In genomic region chr3:125915427-125915787, GRCh38 we compare ENCODE assay signal across 8 cellular contexts. TPM values are rescaled to one million over a fixed set of nuclear protein-coding genes. Genes with fewer than 3 reads are reported as not detected.
DNase-seq lines count a peak whose midpoint lies in the region; TF ChIP-seq lines count a peak whose summit lies in the region.
"Not testable (repeated sequence)": the region's sequence is repeated elsewhere in the genome, so short reads cannot be mapped to it uniquely, and the experiment has no call there.

No MANE protein-coding gene starts in this region.

- H3K36me3 Mint-ChIP-seq in CD4-positive, alpha-beta memory T cell; IgD-negative memory B cell; T-helper 1 cell treated with Interleukin-12 subunit alpha and Interleukin-12 subunit beta and Interleukin-4 antibody, amounts not matched to agents 30 μg/mL and 1 μg/mL, for 36 hours (ENCODE audit: low read depth); neural progenitor cell: not testable (repeated sequence)

- not testable (repeated sequence) for H3K9ac ChIP-seq in neural progenitor cell

- H2AFZ ChIP-seq in neural progenitor cell (replicated peaks) = peak overlapping the region; percentile 69

- intact Hi-C loops in CD4-positive, alpha-beta memory T cell (cut with micrococcal nuclease) = loop anchor here (5.0 to 10.0 kb wide), 5 partner anchors 282 to 1953 kb away; partner anchors contain the start of genes ABTB1, CCDC14, PLXNA1 and TPRA1
- intact Hi-C loops in ascending aorta (cut with DNase I) = loop anchor here (5.0 kb wide), 2 partner anchors 187 to 562 kb away; partner anchors contain the start of gene ZXDC

- not testable (repeated sequence) for H3K27me3 ChIP-seq in CD4-positive, alpha-beta memory T cell (ENCODE audit: insufficient read depth, low read length); ascending aorta; neural progenitor cell; suprapubic skin

- peak overlapping the region; percentile 81 for H3K27ac ChIP-seq in CD4-positive, alpha-beta memory T cell (ENCODE audit: low read depth, low read length)
- H3K27ac ChIP-seq in ascending aorta (peak overlapping the region; percentile 83 to 94), epithelial cell of prostate (peak overlapping the region; percentile 82), suprapubic skin (peak overlapping the region; percentile 80)
- H3K27ac ChIP-seq in neural progenitor cell = not testable (repeated sequence)

- not testable (repeated sequence) for H3K36me3 ChIP-seq in CD4-positive, alpha-beta memory T cell (ENCODE audit: insufficient read depth, low read length); ascending aorta; neural progenitor cell; suprapubic skin

- H3K9me3 ChIP-seq in CD4-positive, alpha-beta memory T cell (ENCODE audit: control insufficient read depth in 1 of 2, low read length in 2 of 2); ascending aorta; neural progenitor cell (ENCODE audit: low read depth); suprapubic skin: not testable (repeated sequence)

- not testable (repeated sequence) for H3K27me3 Mint-ChIP-seq in CD4-positive, alpha-beta memory T cell; IgD-negative memory B cell; T-helper 1 cell treated with Interleukin-12 subunit alpha and Interleukin-12 subunit beta and Interleukin-4 antibody, amounts not matched to agents 30 μg/mL and 1 μg/mL, for 36 hours (ENCODE audit: low read depth); neural progenitor cell (ENCODE audit: insufficient read depth, low read depth)

- H3K79me2 ChIP-seq in neural progenitor cell (ENCODE audit: low read depth) = not testable (repeated sequence)

- not testable (repeated sequence) for H4K20me1 ChIP-seq in neural progenitor cell (ENCODE audit: low read depth)

- H3K27ac Mint-ChIP-seq in CD4-positive, alpha-beta memory T cell = peak overlapping the region; percentile 94 to 99 (median 97)
- H3K27ac Mint-ChIP-seq in IgD-negative memory B cell = peak overlapping the region; percentile 89 to 95 (median 90)
- peak overlapping the region; percentile 90 for H3K27ac Mint-ChIP-seq in T-helper 1 cell treated with Interleukin-12 subunit alpha and Interleukin-12 subunit beta and Interleukin-4 antibody, amounts not matched to agents 30 μg/mL and 1 μg/mL, for 36 hours
- H3K27ac Mint-ChIP-seq in neural progenitor cell = not testable (repeated sequence)

- H3K9me3 Mint-ChIP-seq in CD4-positive, alpha-beta memory T cell; IgD-negative memory B cell; T-helper 1 cell treated with Interleukin-12 subunit alpha and Interleukin-12 subunit beta and Interleukin-4 antibody, amounts not matched to agents 30 μg/mL and 1 μg/mL, for 36 hours; neural progenitor cell: not testable (repeated sequence)

- H3K4me2 ChIP-seq in neural progenitor cell = peak overlapping the region; percentile 75

- H3K4me3 ChIP-seq in CD4-positive, alpha-beta memory T cell (ENCODE audit: low read length in 2 of 2) = peak overlapping the region; percentile 6 to 59
- H3K4me3 ChIP-seq in ascending aorta = peak overlapping the region; percentile 91 to 92
- H3K4me3 ChIP-seq in neural progenitor cell = peak overlapping the region; percentile 59
- H3K4me3 ChIP-seq in suprapubic skin = peak overlapping the region; percentile 90

- H3K4me3 Mint-ChIP-seq in CD4-positive, alpha-beta memory T cell = peak overlapping the region; percentile 88 to 95 (median 90)
- H3K4me3 Mint-ChIP-seq in IgD-negative memory B cell (peak overlapping the region; percentile 93 to 98 (median 97)), neural progenitor cell (peak overlapping the region; percentile 88)
- peak overlapping the region; percentile 84 for H3K4me3 Mint-ChIP-seq in T-helper 1 cell treated with Interleukin-12 subunit alpha and Interleukin-12 subunit beta and Interleukin-4 antibody, amounts not matched to agents 30 μg/mL and 1 μg/mL, for 36 hours

- not testable (repeated sequence) for DNase-seq in CD4-positive, alpha-beta memory T cell; epithelial cell of prostate (ENCODE audit: low read depth, low spot score)
- DNase-seq in ascending aorta (ENCODE audit: low spot score in 2 of 2) = peak in 1 of 2 donors; percentile 74
- peak; percentile 19 for DNase-seq in iris pigment epithelial cell (ENCODE audit: low read depth)
- peak; percentile 66 for DNase-seq in neural progenitor cell (ENCODE audit: low spot score)
- DNase-seq in suprapubic skin (ENCODE audit: low spot score in 2 of 2) = peak in 1 of 2 donors; percentile 75

- H3K4me1 ChIP-seq in CD4-positive, alpha-beta memory T cell (ENCODE audit: insufficient read depth, low read length); ascending aorta; neural progenitor cell: not testable (repeated sequence)
- H3K4me1 ChIP-seq in suprapubic skin = peaks cover 13% of the 10 kb centered on the region

- not testable (repeated sequence) for TF ChIP-seq POLR2A in suprapubic skin (IDR thresholded peaks at IDR 0.05)

- TF ChIP-seq CTCF in ascending aorta (IDR thresholded peaks at IDR 0.05); neural progenitor cell (IDR thresholded peaks at IDR 0.05); suprapubic skin (IDR thresholded peaks at IDR 0.05): not testable (repeated sequence)

- not testable (repeated sequence) for TF ChIP-seq EP300 in suprapubic skin (IDR thresholded peaks at IDR 0.05)

- CTCF ChIA-PET in CD4-positive, alpha-beta memory T cell (lab: Charles Lee; ENCODE audit: partially characterized antibody) = not testable (repeated sequence)

- not testable (repeated sequence) for H3F3A ChIP-seq in neural progenitor cell (ENCODE audit: low read depth)

- WGBS in suprapubic skin = under 1% methylated on average over 29 of the region's 30 CpGs

- peaks cover 5 to 26% (median 13%) of the 10 kb centered on the region in 4 donors for H3K4me1 Mint-ChIP-seq in CD4-positive, alpha-beta memory T cell
- H3K4me1 Mint-ChIP-seq in IgD-negative memory B cell (peaks cover 4 to 10% (median 9%) of the 10 kb centered on the region in 3 donors), neural progenitor cell (peaks cover 22% of the 10 kb centered on the region)
- peaks cover 14% of the 10 kb centered on the region for H3K4me1 Mint-ChIP-seq in T-helper 1 cell treated with Interleukin-12 subunit alpha and Interleukin-12 subunit beta and Interleukin-4 antibody, amounts not matched to agents 30 μg/mL and 1 μg/mL, for 36 hours (ENCODE audit: low read depth)

- POLR2A ChIA-PET in CD4-positive, alpha-beta memory T cell (lab: Charles Lee; ENCODE audit: partially characterized antibody) = interaction anchor here (0.6 to 1.5 kb wide), 6 partner anchors 76 to 560 kb away, joined by 3 to 9 read pairs (median 4); partner anchors contain the start of genes SLC41A3, ZNF148 and ZXDC

RNA-seq across cellular contexts. Expression of gene ROPN1B, which starts 53.6 kb away (rescaled TPM):
- total RNA-seq in CD4-positive, alpha-beta memory T cell = not detected
- not detected for polyA plus RNA-seq in CD4-positive, alpha-beta memory T cell
- polyA plus RNA-seq in IgD-negative memory B cell = not detected
- total RNA-seq in ascending aorta (not detected), neural progenitor cell (ENCODE audit: low replicate concordance) (0.12 TPM in 1 of 2 replicates, not detected in the other), suprapubic skin (10 to 100 TPM in 3 of 4 donors, 1 to 10 TPM in 1; 8.6 to 27.6 (median 14.4) TPM)

Comparison
In these comparisons a context has a peak if more than half of its experiments do, and no peak if none do; other contexts are left out.
1. H3K4me3 ChIP-seq: peak in every context shown above with its lines; median percentile 92 in ascending aorta; 90 in suprapubic skin; 59 in neural progenitor cell; 32 in CD4-positive, alpha-beta memory T cell.